In genomic region chrX:134191276-134191675, GRCh38 we compare ENCODE assay signal across 32 cellular contexts. TPM values are rescaled to one million over a fixed set of nuclear protein-coding genes. Genes with fewer than 3 reads are reported as not detected.
"Had no signal": no experiment of that assay in that cellular context is flagged by ENCODE, and none has a peak within 500 bp of the region (broad histone marks: within the 10 kb centered on the region; RNA-seq: fewer than 3 reads in every experiment).

No MANE protein-coding gene starts in this region.

- H3K27me3 Mint-ChIP-seq: naive thymus-derived CD8-positive, alpha-beta T cell; progenitor cell of endocrine pancreas; stimulated activated memory B cell treated with anti-CD40 and anti-IgM and Interleukin-4, amounts not matched to agents 10 μg/mL and 1 μg/mL and 100 μg/mL, for 72 hours; stimulated activated naive CD8-positive, alpha-beta T cell treated with anti-CD3 and anti-CD28 coated beads, Interleukin-15, amount 100 ng/mL, for 72 hours; type B pancreatic cell had no signal

- H3K36me3 Mint-ChIP-seq: naive B cell; naive thymus-derived CD8-positive, alpha-beta T cell; stimulated activated memory B cell treated with anti-CD40 and anti-IgM and Interleukin-4, amounts not matched to agents 10 μg/mL and 1 μg/mL and 100 μg/mL, for 72 hours; type B pancreatic cell had no signal

- H3K4me1 ChIP-seq: pancreas, psoas muscle, right lobe of liver, suprapubic skin, testis, tibial artery, transverse colon, upper lobe of right lung, uterus had no signal

- H3K4me2 ChIP-seq: smooth muscle cell had no signal

- H3K4me3 ChIP-seq: pancreas, psoas muscle, right lobe of liver, skin epidermis, smooth muscle cell, spleen, suprapubic skin, testis, tibial artery, transverse colon, upper lobe of right lung, uterus had no signal

- H3K27ac ChIP-seq: neutrophil, pancreas, psoas muscle, right lobe of liver, skin epidermis, spleen, suprapubic skin, testis, tibial artery, transverse colon, upper lobe of right lung, uterus had no signal

- H3K9me3 Mint-ChIP-seq: naive thymus-derived CD8-positive, alpha-beta T cell; nephron progenitor cell; neural crest cell; stimulated activated memory B cell treated with anti-CD40 and anti-IgM and Interleukin-4, amounts not matched to agents 10 μg/mL and 1 μg/mL and 100 μg/mL, for 72 hours; stimulated activated naive CD8-positive, alpha-beta T cell treated with anti-CD3 and anti-CD28 coated beads, Interleukin-15, amount 100 ng/mL, for 72 hours; type B pancreatic cell had no signal

- H3K4me3 Mint-ChIP-seq: naive B cell; naive thymus-derived CD8-positive, alpha-beta T cell; nephron progenitor cell; neural crest cell; stimulated activated memory B cell treated with anti-CD40 and anti-IgM and Interleukin-4, amounts not matched to agents 10 μg/mL and 1 μg/mL and 100 μg/mL, for 72 hours; stimulated activated naive CD8-positive, alpha-beta T cell treated with anti-CD3 and anti-CD28 coated beads, Interleukin-15, amount 100 ng/mL, for 72 hours; type B pancreatic cell had no signal

- DNase-seq: naive B cell; naive thymus-derived CD8-positive, alpha-beta T cell; nephron progenitor cell; nucleus accumbens; pancreas; posterior cingulate gyrus; psoas muscle; right cardiac atrium; right lobe of liver; spleen; stimulated activated CD4-positive, alpha-beta T cell treated with anti-CD3 and anti-CD28 coated beads, Interleukin-12 subunit alpha, Interleukin-12 subunit beta, amount 100 ng/mL, for 4 hours; stimulated activated CD4-positive, alpha-beta T cell treated with anti-CD3 and anti-CD28 coated beads, Interleukin-1b, Interleukin-23, amount 100 ng/mL, for 48 hours; stimulated activated CD4-positive, alpha-beta T cell treated with anti-CD3 and anti-CD28 coated beads, Interleukin-4, amount 100 ng/mL, for 1 hour; stimulated activated CD4-positive, alpha-beta T cell treated with anti-CD3 and anti-CD28 coated beads, Interleukin-4, amount 100 ng/mL, for 4 hours; stimulated activated CD8-positive, alpha-beta memory T cell treated with anti-CD3 and anti-CD28 coated beads, Interleukin-4, amount 100 ng/mL, for 48 hours; stimulated activated naive CD4-positive, alpha-beta T cell; stimulated activated naive CD8-positive, alpha-beta T cell treated with anti-CD3 and anti-CD28 coated beads, Interleukin-15, amount 100 ng/mL, for 72 hours; stimulated activated naive CD8-positive, alpha-beta T cell treated with anti-CD3 and anti-CD28 coated beads, Interleukin-15, Interleukin-2, amounts not matched to agents 100 U/mL and 50 U/mL, for 24 hours; substantia nigra; testis; tibial artery; transverse colon; upper lobe of right lung; uterus had no signal

- H3K27me3 ChIP-seq: suprapubic skin, testis, tibial artery, transverse colon, upper lobe of right lung had no signal

- H3K27ac Mint-ChIP-seq: naive B cell; naive thymus-derived CD8-positive, alpha-beta T cell; progenitor cell of endocrine pancreas; stimulated activated memory B cell treated with anti-CD40 and anti-IgM and Interleukin-4, amounts not matched to agents 10 μg/mL and 1 μg/mL and 100 μg/mL, for 72 hours; stimulated activated naive CD8-positive, alpha-beta T cell treated with anti-CD3 and anti-CD28 coated beads, Interleukin-15, amount 100 ng/mL, for 72 hours; type B pancreatic cell had no signal

- FAIRE-seq: pancreas had no signal

- H3K36me3 ChIP-seq: neutrophil, pancreas, right lobe of liver, spleen, suprapubic skin, tibial artery, transverse colon, upper lobe of right lung, uterus had no signal

- H3K9me3 ChIP-seq: neutrophil, pancreas, psoas muscle, right lobe of liver, spleen, suprapubic skin, testis, tibial artery, transverse colon, upper lobe of right lung, uterus had no signal

- ATAC-seq: naive thymus-derived CD8-positive, alpha-beta T cell; pancreas; psoas muscle; right cardiac atrium; right lobe of liver; stimulated activated memory B cell treated with anti-CD40 and anti-IgM and Interleukin-4, amounts not matched to agents 10 μg/mL and 1 μg/mL and 100 μg/mL, for 72 hours; stimulated activated naive CD8-positive, alpha-beta T cell treated with anti-CD3 and anti-CD28 coated beads, Interleukin-15, amount 100 ng/mL, for 72 hours; stimulated activated naive CD8-positive, alpha-beta T cell treated with anti-CD3 and anti-CD28 coated beads, Interleukin-15, Interleukin-2, amounts not matched to agents 100 U/mL and 50 U/mL, for 24 hours; upper lobe of right lung had no signal

RNA-seq across cellular contexts. Expression of gene CCDC160, which starts 45.7 kb away (rescaled TPM):
- total RNA-seq: naive thymus-derived CD8-positive, alpha-beta T cell; right cardiac atrium; right lobe of liver; upper lobe of right lung had no signal
- polyA plus RNA-seq: naive thymus-derived CD8-positive, alpha-beta T cell had no signal
